8 cellular contexts compared by ENCODE assay signal in genomic region chr4:26321326-26322276, GRCh38.
DNase-seq lines count a peak whose midpoint lies in the region; ATAC-seq lines count a peak whose summit lies in the region.

No MANE protein-coding gene starts in this region.

- DNase-seq in NK-92 treated with Interleukin-12 subunit alpha and Interleukin-12 subunit beta, amount 100 ng/mL, for 24 hours (lab: John Stamatoyannopoulos, UW), result peak; percentile 63
- no peak for DNase-seq in NK-92 (lab: John Stamatoyannopoulos, UW; ENCODE audit: unreplicated experiment)
- DNase-seq in RPMI8226, result peak; percentile 34
- DNase-seq in amniotic epithelial cell (ENCODE audit: low read depth), result peak; percentile 40
- DNase-seq in iPS-NIHi11 (ENCODE audit: low spot score), result peak; percentile 30
- DNase-seq in stimulated activated CD4-positive, alpha-beta T cell treated with anti-CD3 and anti-CD28 coated beads, Interleukin-12 subunit alpha, Interleukin-12 subunit beta, amount 100 ng/mL, for 4 hours, result peak; percentile 31
- no peak for DNase-seq in SW 1271 (lab: John Stamatoyannopoulos, UW)

- ATAC-seq in HG03025 (IDR thresholded peaks at IDR 0.05; ENCODE audit: low FRiP score, unreplicated experiment), result no peak

Comparison
In these comparisons a context has a peak if more than half of its experiments do, and no peak if none do; other contexts are left out.
1. DNase-seq: peak in NK-92 treated with Interleukin-12 subunit alpha and Interleukin-12 subunit beta, amount 100 ng/mL, for 24 hours (single experiment), RPMI8226 (single experiment), amniotic epithelial cell (single experiment), iPS-NIHi11 (single experiment) and stimulated activated CD4-positive, alpha-beta T cell treated with anti-CD3 and anti-CD28 coated beads, Interleukin-12 subunit alpha, Interleukin-12 subunit beta, amount 100 ng/mL, for 4 hours (single experiment); none in NK-92 (single experiment) and SW 1271 (0 of 2).